In genomic region chr20:45209924-45210323, GRCh38 we compare ENCODE assay signal across 16 cellular contexts. TPM values are rescaled to one million over a fixed set of nuclear protein-coding genes. Genes with fewer than 3 reads are reported as not detected.
DNase-seq lines count a peak whose midpoint lies in the region; ATAC-seq, FAIRE-seq and TF ChIP-seq lines count a peak whose summit lies in the region.
"Had no signal": no experiment of that assay in that cellular context is flagged by ENCODE, and none has a peak within 500 bp of the region (broad histone marks: within the 10 kb centered on the region; RNA-seq: fewer than 3 reads in every experiment).

No MANE protein-coding gene starts in this region.

- H3K36me3 ChIP-seq in iPS-20b (ENCODE audit: insufficient read depth, low read depth, low read length) = no peaks in the 10 kb centered on the region
- H3K36me3 ChIP-seq in aorta (ENCODE audit: control insufficient read depth in 1 of 2, insufficient read depth in 2 of 2, low read length in 1 of 2) = no peaks in the 10 kb centered on the region
- H3K36me3 ChIP-seq: HAP-1 had no signal

- intact Hi-C loops in aorta (cut with DNase I) = no loop called here

- peak; percentile 52; the same call in 1 of the 2 replicates for ATAC-seq in WTC11
- ATAC-seq in aorta (ENCODE audit: low FRiP score) = no peak
- ATAC-seq: K562 had no signal

- peaks cover 25% of the 10 kb centered on the region; the same call in 1 of the 2 replicates for H3K4me1 ChIP-seq in iPS-20b (ENCODE audit: insufficient read depth, low read length)
- H3K4me1 ChIP-seq in aorta (ENCODE audit: control insufficient read depth in 1 of 2, insufficient read depth in 2 of 2, low read length in 2 of 2) = no peaks in the 10 kb centered on the region
- H3K4me1 ChIP-seq: HAP-1 had no signal

- H3K4me1 Mint-ChIP-seq in WTC11 = peaks cover 48% of the 10 kb centered on the region
- H3K4me1 Mint-ChIP-seq: CD14-positive monocyte; CD8-positive, alpha-beta memory T cell had no signal

- no peak for TF ChIP-seq CTCF in WTC11 (IDR thresholded peaks at IDR 0.05)

- peak; percentile 4 for FAIRE-seq in HTR-8/SVneo (lab: Jason Lieb, UNC)
- FAIRE-seq: GM19239, K562 had no signal

- H3K4me3 Mint-ChIP-seq in WTC11 = no peak overlapping the region
- H3K4me3 Mint-ChIP-seq: CD14-positive monocyte; CD8-positive, alpha-beta memory T cell had no signal

- H3K27me3 ChIP-seq in iPS-20b (ENCODE audit: insufficient read depth, low read length) = no peaks in the 10 kb centered on the region
- no peaks in the 10 kb centered on the region for H3K27me3 ChIP-seq in aorta (ENCODE audit: control insufficient read depth in 1 of 2, insufficient read depth in 2 of 2, low read length in 1 of 2)

- H3K4me3 ChIP-seq in iPS-20b (ENCODE audit: low read length) (peak overlapping the region; percentile 22; the same call in 1 of the 2 replicates), aorta (ENCODE audit: low read length in 2 of 2) (no peak overlapping the region)
- H3K4me3 ChIP-seq: HAP-1, K562 had no signal

- peaks cover 33% of the 10 kb centered on the region for H3K27me3 Mint-ChIP-seq in WTC11 (ENCODE audit: low read depth)

- no peak overlapping the region for H3K9ac ChIP-seq in iPS-20b (ENCODE audit: low read depth, low read length)

- no peaks in the 10 kb centered on the region for H3K9me3 ChIP-seq in iPS-20b (ENCODE audit: insufficient read depth, low read depth, low read length)
- H3K9me3 ChIP-seq in aorta (ENCODE audit: control insufficient read depth, low read length) = no peaks in the 10 kb centered on the region
- H3K9me3 ChIP-seq: HAP-1 had no signal

- CTCF ChIA-PET in WTC11 (lab: Charles Lee) = interaction anchor here (1.2 to 1.6 kb wide), 3 partner anchors 11 to 71 kb away, joined by 3 to 7 read pairs (median 5); no protein-coding TSS in a partner anchor

- H3K27ac ChIP-seq in iPS-20b (ENCODE audit: low read length) = peak overlapping the region; percentile 21
- H3K27ac ChIP-seq in aorta (ENCODE audit: low read depth in 1 of 2, low read length in 2 of 2) = no peak overlapping the region

- POLR2A ChIA-PET in WTC11 (lab: Charles Lee) = no interaction called here

- peaks cover 2% of the 10 kb centered on the region; the same call in 1 of the 2 replicates for H3K36me3 Mint-ChIP-seq in WTC11
- H3K36me3 Mint-ChIP-seq: CD14-positive monocyte; CD8-positive, alpha-beta memory T cell had no signal

- no peak for DNase-seq in HTR-8/SVneo (ENCODE audit: insufficient read length, low spot score)
- DNase-seq in WTC11 (ENCODE audit: low spot score) = no peak
- no peak for DNase-seq in nucleus accumbens (lab: John Stamatoyannopoulos, UW)
- DNase-seq in aorta = no peak
- DNase-seq in COLO668 (lab: John Stamatoyannopoulos, UW; ENCODE audit: unreplicated experiment) = no peak
- DNase-seq: CD8-positive, alpha-beta memory T cell; DMS53; GF-D8 had no signal

- H3K27ac Mint-ChIP-seq in WTC11 = no peak overlapping the region; the same call in 1 of the 2 replicates
- H3K27ac Mint-ChIP-seq: CD14-positive monocyte; CD8-positive, alpha-beta memory T cell had no signal

- WGBS in aorta, 2 donors = 78 to 86% methylated on average over 1 of the region's 1 CpG

- H3K9me3 Mint-ChIP-seq in WTC11 = peaks cover 18% of the 10 kb centered on the region
- H3K9me3 Mint-ChIP-seq: CD8-positive, alpha-beta memory T cell had no signal

TF ChIP-seq in WTC11, 78 proteins besides CTCF, POLR2A, EP300 and RAD21:
- no peak for TF ChIP-seq ZNF317 (CRISPR knock-in tag; IDR thresholded peaks at IDR 0.05; ENCODE audit: borderline replicate concordance, low read depth)
- TF ChIP-seq FOXJ3 (CRISPR knock-in tag; IDR thresholded peaks at IDR 0.05; ENCODE audit: borderline replicate concordance) = no peak
- TF ChIP-seq NR3C1 (CRISPR knock-in tag; conservative IDR thresholded peaks at IDR 0.05; ENCODE audit: low read depth) = no peak
- no peak for TF ChIP-seq NR2C2 (CRISPR knock-in tag; IDR thresholded peaks at IDR 0.05)
- TF ChIP-seq ELF4 (CRISPR knock-in tag; IDR thresholded peaks at IDR 0.05; ENCODE audit: low read depth) = no peak
- no peak for TF ChIP-seq AFF4 (CRISPR knock-in tag; IDR thresholded peaks at IDR 0.05; ENCODE audit: borderline replicate concordance)
- no peak for TF ChIP-seq ZSCAN18 (CRISPR knock-in tag; IDR thresholded peaks at IDR 0.05)
- no peak for TF ChIP-seq RORB (CRISPR knock-in tag; IDR thresholded peaks at IDR 0.05)
- no peak for TF ChIP-seq ZNF138 (CRISPR knock-in tag; conservative IDR thresholded peaks at IDR 0.05)
- TF ChIP-seq E2F4 (CRISPR knock-in tag; IDR thresholded peaks at IDR 0.05; ENCODE audit: borderline replicate concordance, low read depth) = no peak
- TF ChIP-seq ZNF671 (CRISPR knock-in tag; IDR thresholded peaks at IDR 0.05) = no peak
- no peak for TF ChIP-seq TCF7 (CRISPR knock-in tag; IDR thresholded peaks at IDR 0.05; ENCODE audit: low read depth)
- no peak for TF ChIP-seq FOXP1 (CRISPR knock-in tag; IDR thresholded peaks at IDR 0.05; ENCODE audit: borderline replicate concordance)
- no peak for TF ChIP-seq FOXP4 (CRISPR knock-in tag; IDR thresholded peaks at IDR 0.05)

RNA-seq across cellular contexts. Expression of gene SEMG1, which starts 3.1 kb away (rescaled TPM):
- total RNA-seq in WTC11 (2021) (2.0 to 2.9 TPM (median 2.1 TPM) in 3 replicates), aorta (not detected)
- polyA plus RNA-seq in aorta = not detected
- total RNA-seq: CD8-positive, alpha-beta memory T cell; HT-29; K562 had no signal
- polyA plus RNA-seq: BJ; CD14-positive monocyte; CD8-positive, alpha-beta memory T cell; K562 had no signal

RNA-seq across cellular contexts. Expression of gene SEMG2, which starts 11.2 kb away (rescaled TPM):
- total RNA-seq in WTC11 (2021) (not detected in 3 replicates), aorta (not detected)
- not detected for polyA plus RNA-seq in aorta
- total RNA-seq: A673; CD8-positive, alpha-beta memory T cell; HT-29; K562 had no signal
- polyA plus RNA-seq: BJ; CD14-positive monocyte; CD8-positive, alpha-beta memory T cell; K562 had no signal

RNA-seq across cellular contexts. Expression of gene PI3, which starts 35.2 kb away (rescaled TPM):
- total RNA-seq in WTC11 (2021) (not detected in 3 replicates), aorta (under 1 TPM in 1 of 2 donors, not detected in 1; 0.96 TPM)
- 1 to 10 TPM; 1.1 to 2.0 TPM for polyA plus RNA-seq in aorta
- total RNA-seq: A673, K562 had no signal
- polyA plus RNA-seq: BJ; CD14-positive monocyte; CD8-positive, alpha-beta memory T cell; K562 had no signal

RNA-seq across cellular contexts. Expression of gene SLPI, which starts 44.4 kb away (rescaled TPM):
- total RNA-seq in WTC11 (2021) (0.60 to 0.78 TPM (median 0.74 TPM) in 3 replicates), aorta (100 to 1,000 TPM in 1 of 2 donors, 10 to 100 TPM in 1; 41.2 to 151 TPM)
- 10 to 100 TPM; 24.4 to 34.8 TPM for polyA plus RNA-seq in aorta
- total RNA-seq: A673; CD8-positive, alpha-beta memory T cell had no signal
- polyA plus RNA-seq: CD8-positive, alpha-beta memory T cell; K562 had no signal
